Comparison of ENCODE assay signal across 18 cellular contexts in genomic region chr12:19316420-19316819, GRCh38.
DNase-seq lines count a peak whose midpoint lies in the region; ATAC-seq, FAIRE-seq and TF ChIP-seq lines count a peak whose summit lies in the region.
"Had no signal": no experiment of that assay in that cellular context is flagged by ENCODE, and none has a peak within 500 bp of the region (broad histone marks: within the 10 kb centered on the region; RNA-seq: fewer than 3 reads in every experiment).

No MANE protein-coding gene starts in this region.

- no peaks in the 10 kb centered on the region for H3K79me2 ChIP-seq in astrocyte (ENCODE audit: insufficient read depth, low read length)

- H3K4me3 ChIP-seq in breast epithelium (no peak overlapping the region), astrocyte (ENCODE audit: insufficient read depth, low read depth, low read length) (no peak overlapping the region), testis (no peak overlapping the region)

- H3K9ac ChIP-seq in astrocyte (ENCODE audit: low read length), result no peak overlapping the region

- H3K9me3 ChIP-seq in breast epithelium (no peaks in the 10 kb centered on the region), astrocyte (ENCODE audit: insufficient read depth, low read depth, low read length) (no peaks in the 10 kb centered on the region), testis (no peaks in the 10 kb centered on the region)

- no peaks in the 10 kb centered on the region for H3K36me3 ChIP-seq in breast epithelium
- H3K36me3 ChIP-seq in astrocyte (ENCODE audit: insufficient read depth, low read length), result peaks cover 3% of the 10 kb centered on the region
- H3K36me3 ChIP-seq in testis (ENCODE audit: low read depth, missing control alignments), result no peaks in the 10 kb centered on the region

- TF ChIP-seq CTCF in MCF 10A (IDR thresholded peaks at IDR 0.05; ENCODE audit: unreplicated experiment), result no peak
- TF ChIP-seq CTCF in breast epithelium (IDR thresholded peaks at IDR 0.05), result no peak
- no peak for TF ChIP-seq CTCF in astrocyte (IDR thresholded peaks at IDR 0.05; ENCODE audit: insufficient read depth, low read depth, low read length)
- TF ChIP-seq CTCF in foreskin keratinocyte (conservative IDR thresholded peaks at IDR 0.05), result no peak
- TF ChIP-seq CTCF in testis (IDR thresholded peaks at IDR 0.05), result no peak

- H3K36me3 Mint-ChIP-seq in MCF 10A (ENCODE audit: insufficient read depth, unreplicated experiment) (no peaks in the 10 kb centered on the region), astrocyte (ENCODE audit: low read depth, unreplicated experiment) (no peaks in the 10 kb centered on the region)
- no peaks in the 10 kb centered on the region for H3K36me3 Mint-ChIP-seq in stimulated activated naive B cell treated with anti-CD40 and anti-IgM and Interleukin-4, amounts not matched to agents 10 μg/mL and 1 μg/mL and 100 μg/mL, for 72 hours
- H3K36me3 Mint-ChIP-seq: activated naive CD4-positive, alpha-beta T cell treated with anti-CD3 and anti-CD28 coated beads, Interleukin-2, amount 10 ng/mL, durations not matched to agents 7 days and 5 days had no signal

- H3K9me3 Mint-ChIP-seq in MCF 10A (ENCODE audit: unreplicated experiment) (no peaks in the 10 kb centered on the region), astrocyte (ENCODE audit: unreplicated experiment) (no peaks in the 10 kb centered on the region)
- no peaks in the 10 kb centered on the region for H3K9me3 Mint-ChIP-seq in stimulated activated naive B cell treated with anti-CD40 and anti-IgM and Interleukin-4, amounts not matched to agents 10 μg/mL and 1 μg/mL and 100 μg/mL, for 72 hours
- H3K9me3 Mint-ChIP-seq: activated B cell treated with CpG ODN at 0.5 μM for 24 hours; activated naive CD4-positive, alpha-beta T cell treated with anti-CD3 and anti-CD28 coated beads, Interleukin-2, amount 10 ng/mL, durations not matched to agents 7 days and 5 days; effector memory CD8-positive, alpha-beta T cell; T-helper 1 cell treated with Interleukin-12 subunit alpha and Interleukin-12 subunit beta and Interleukin-4 antibody, amounts not matched to agents 30 μg/mL and 1 μg/mL, for 36 hours had no signal

- BruUV-seq in MCF 10A (replicated peaks; lab: Mats Ljungman, UMichigan), result no TSS peak

- H3K4me1 Mint-ChIP-seq in MCF 10A (ENCODE audit: insufficient read depth, unreplicated experiment), result peaks cover 6% of the 10 kb centered on the region
- H3K4me1 Mint-ChIP-seq in astrocyte (ENCODE audit: low read depth, unreplicated experiment), result peaks cover 4% of the 10 kb centered on the region
- H3K4me1 Mint-ChIP-seq in stimulated activated naive B cell treated with anti-CD40 and anti-IgM and Interleukin-4, amounts not matched to agents 10 μg/mL and 1 μg/mL and 100 μg/mL, for 72 hours, result no peaks in the 10 kb centered on the region
- H3K4me1 Mint-ChIP-seq: activated B cell treated with CpG ODN at 0.5 μM for 24 hours; activated naive CD4-positive, alpha-beta T cell treated with anti-CD3 and anti-CD28 coated beads, Interleukin-2, amount 10 ng/mL, durations not matched to agents 7 days and 5 days had no signal

- H3K4me3 Mint-ChIP-seq in MCF 10A (ENCODE audit: unreplicated experiment) (no peak overlapping the region), astrocyte (ENCODE audit: unreplicated experiment) (no peak overlapping the region)
- H3K4me3 Mint-ChIP-seq in stimulated activated naive B cell treated with anti-CD40 and anti-IgM and Interleukin-4, amounts not matched to agents 10 μg/mL and 1 μg/mL and 100 μg/mL, for 72 hours, result no peak overlapping the region
- H3K4me3 Mint-ChIP-seq: activated B cell treated with CpG ODN at 0.5 μM for 24 hours; activated naive CD4-positive, alpha-beta T cell treated with anti-CD3 and anti-CD28 coated beads, Interleukin-2, amount 10 ng/mL, durations not matched to agents 7 days and 5 days; effector memory CD8-positive, alpha-beta T cell; T-helper 1 cell treated with Interleukin-12 subunit alpha and Interleukin-12 subunit beta and Interleukin-4 antibody, amounts not matched to agents 30 μg/mL and 1 μg/mL, for 36 hours had no signal

- POLR2A ChIA-PET in MCF 10A (lab: Yijun Ruan, JAX), result no interaction called here

- H3K27me3 Mint-ChIP-seq in MCF 10A (ENCODE audit: insufficient read depth, unreplicated experiment) (no peaks in the 10 kb centered on the region), astrocyte (ENCODE audit: low read depth, unreplicated experiment) (no peaks in the 10 kb centered on the region)
- no peaks in the 10 kb centered on the region for H3K27me3 Mint-ChIP-seq in stimulated activated naive B cell treated with anti-CD40 and anti-IgM and Interleukin-4, amounts not matched to agents 10 μg/mL and 1 μg/mL and 100 μg/mL, for 72 hours
- H3K27me3 Mint-ChIP-seq: activated B cell treated with CpG ODN at 0.5 μM for 24 hours; activated naive CD4-positive, alpha-beta T cell treated with anti-CD3 and anti-CD28 coated beads, Interleukin-2, amount 10 ng/mL, durations not matched to agents 7 days and 5 days; effector memory CD8-positive, alpha-beta T cell had no signal

- H3K4me1 ChIP-seq in breast epithelium (no peaks in the 10 kb centered on the region), astrocyte (ENCODE audit: insufficient read depth, low read length) (no peaks in the 10 kb centered on the region), foreskin keratinocyte (peaks cover 8% of the 10 kb centered on the region), testis (no peaks in the 10 kb centered on the region)

- CTCF ChIA-PET in MCF 10A (lab: Yijun Ruan, JAX), result no interaction called here

- TF ChIP-seq POLR2A in breast epithelium (IDR thresholded peaks at IDR 0.05), result no peak
- TF ChIP-seq POLR2A in testis (IDR thresholded peaks at IDR 0.05), result no peak

- H3K27ac Mint-ChIP-seq in MCF 10A (ENCODE audit: low read depth, unreplicated experiment) (no peak overlapping the region), astrocyte (ENCODE audit: unreplicated experiment) (no peak overlapping the region)
- no peak overlapping the region for H3K27ac Mint-ChIP-seq in stimulated activated naive B cell treated with anti-CD40 and anti-IgM and Interleukin-4, amounts not matched to agents 10 μg/mL and 1 μg/mL and 100 μg/mL, for 72 hours
- H3K27ac Mint-ChIP-seq: activated B cell treated with CpG ODN at 0.5 μM for 24 hours; activated naive CD4-positive, alpha-beta T cell treated with anti-CD3 and anti-CD28 coated beads, Interleukin-2, amount 10 ng/mL, durations not matched to agents 7 days and 5 days; effector memory CD8-positive, alpha-beta T cell; T-helper 1 cell treated with Interleukin-12 subunit alpha and Interleukin-12 subunit beta and Interleukin-4 antibody, amounts not matched to agents 30 μg/mL and 1 μg/mL, for 36 hours had no signal

- H3K27ac ChIP-seq in breast epithelium (no peak overlapping the region), astrocyte (ENCODE audit: low read depth, low read length) (no peak overlapping the region), foreskin keratinocyte (no peak overlapping the region), testis (no peak overlapping the region)

- no peak overlapping the region for H2AFZ ChIP-seq in astrocyte (ENCODE audit: low read depth, low read length)

- no peak for FAIRE-seq in astrocyte (lab: Jason Lieb, UNC)
- FAIRE-seq: D721Med, small intestine had no signal

- H3K27me3 ChIP-seq in breast epithelium (no peaks in the 10 kb centered on the region), astrocyte (ENCODE audit: insufficient read depth, low read length) (no peaks in the 10 kb centered on the region), foreskin keratinocyte (no peaks in the 10 kb centered on the region), testis (no peaks in the 10 kb centered on the region)

- DNase-seq in MCF 10A (ENCODE audit: unreplicated experiment), result peak; percentile 11
- DNase-seq in breast epithelium (ENCODE audit: low spot score in 2 of 2), result no peak
- DNase-seq in astrocyte (ENCODE audit: low read depth), result peak; percentile 17
- peak in 1 of 2 donors; percentile 15 for DNase-seq in foreskin keratinocyte
- DNase-seq in stimulated activated naive B cell treated with anti-CD40 and anti-IgM and Interleukin-4, amounts not matched to agents 10 μg/mL and 1 μg/mL and 100 μg/mL, for 72 hours, result no peak
- no peak for DNase-seq in testis
- no peak for DNase-seq in NCI-H774 (lab: John Stamatoyannopoulos, UW)
- no peak for DNase-seq in mesenteric fat pad (ENCODE audit: low spot score)
- DNase-seq: activated B cell treated with CpG ODN at 0.5 μM for 24 hours; activated naive CD4-positive, alpha-beta T cell treated with anti-CD3 and anti-CD28 coated beads, Interleukin-2, amount 10 ng/mL, durations not matched to agents 7 days and 5 days; effector memory CD8-positive, alpha-beta T cell; islet precursor cell; NCI-H1048; small intestine; stimulated activated naive CD8-positive, alpha-beta T cell treated with anti-CD3 and anti-CD28 coated beads, Interleukin-15, Interleukin-2, amounts not matched to agents 100 U/mL and 50 U/mL, for 24 hours had no signal

- intact Hi-C loops in MCF 10A (cut with micrococcal nuclease), result no loop called here
- intact Hi-C loops in breast epithelium (cut with DNase I; ENCODE audit: low total_unique reads), result no loop called here
- intact Hi-C loops in testis (cut with DNase I; ENCODE audit: low total_unique reads), result no loop called here

- WGBS in testis, 2 donors, result 77 to 89% methylated on average over 2 of the region's 2 CpGs

- peak; percentile 89 for ATAC-seq in foreskin keratinocyte
- peak; percentile 69 to 70 for ATAC-seq in stimulated activated naive B cell treated with anti-CD40 and anti-IgM and Interleukin-4, amounts not matched to agents 10 μg/mL and 1 μg/mL and 100 μg/mL, for 72 hours (replicated peaks)
- ATAC-seq: effector memory CD8-positive, alpha-beta T cell; Right ventricle myocardium inferior; stimulated activated naive CD8-positive, alpha-beta T cell treated with anti-CD3 and anti-CD28 coated beads, Interleukin-15, Interleukin-2, amounts not matched to agents 100 U/mL and 50 U/mL, for 24 hours had no signal

- no peaks in the 10 kb centered on the region for H4K20me1 ChIP-seq in astrocyte (ENCODE audit: insufficient read depth, low read length)

- no peak overlapping the region for H3K4me2 ChIP-seq in astrocyte (ENCODE audit: low read length)

Comparison
In these comparisons a context has a peak if more than half of its experiments do, and no peak if none do; other contexts are left out.
1. DNase-seq: peak in MCF 10A (single experiment) and astrocyte (single experiment); none in breast epithelium (0 of 2), stimulated activated naive B cell treated with anti-CD40 and anti-IgM and Interleukin-4, amounts not matched to agents 10 μg/mL and 1 μg/mL and 100 μg/mL, for 72 hours (single experiment), testis (single experiment), NCI-H774 (single experiment) and mesenteric fat pad (single experiment).